In the genomic region with DNA sequence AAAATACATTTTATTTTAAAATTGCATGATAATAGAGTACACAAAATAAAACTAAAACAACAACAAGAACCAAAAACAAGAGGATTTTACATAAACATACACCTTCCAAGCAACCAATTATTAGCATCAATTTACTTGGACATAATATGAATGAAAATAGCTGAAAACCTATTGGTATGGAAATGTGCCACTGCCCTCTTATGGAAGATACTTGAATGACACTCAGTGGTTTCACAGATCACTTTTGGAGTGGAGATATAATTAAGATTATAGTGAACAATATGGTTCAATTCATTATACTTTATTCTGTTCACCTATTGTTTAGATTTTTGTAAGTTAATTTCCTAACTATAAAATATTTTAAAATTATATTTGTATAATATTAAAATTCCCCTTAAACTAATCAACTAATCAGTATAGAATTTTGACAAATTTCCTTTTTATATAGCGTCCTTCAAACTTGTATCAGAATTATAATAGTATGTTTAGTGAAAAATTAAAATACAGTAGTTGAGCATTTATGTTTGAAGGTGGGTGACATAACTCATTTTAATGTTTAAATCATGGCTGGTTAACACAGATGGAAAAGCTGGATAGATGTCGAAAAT, we compare ENCODE assay signal across 7 cellular contexts.
DNase-seq lines count a peak whose midpoint lies in the region; TF ChIP-seq lines count a peak whose summit lies in the region.

No MANE protein-coding gene starts in this region.

- no peaks in the 10 kb centered on the region for H3F3A ChIP-seq in GM23248 (ENCODE audit: insufficient read depth)

- H3K4me3 ChIP-seq in GM06990 (replicated peaks; ENCODE audit: low read depth, low read length) (no peak overlapping the region), GM23248 (no peak overlapping the region), Karpas-422 (ENCODE audit: low read length) (no peak overlapping the region)
- H3K4me3 ChIP-seq in effector memory CD4-positive, alpha-beta T cell (ENCODE audit: insufficient read depth, low read depth, low read length, poor library complexity, severe bottlenecking) = no peak overlapping the region

- in situ Hi-C loops in GM23248 (cut with MboI) = loop anchor here (10.0 to 25.0 kb wide), 5 partner anchors 230 to 1830 kb away; no protein-coding TSS in a partner anchor

- H3K9me3 ChIP-seq in GM23248 (ENCODE audit: low read depth) (no peaks in the 10 kb centered on the region), Karpas-422 (ENCODE audit: low read length) (no peaks in the 10 kb centered on the region)
- H3K9me3 ChIP-seq in effector memory CD4-positive, alpha-beta T cell (ENCODE audit: control insufficient read depth, low read length) = no peaks in the 10 kb centered on the region

- no peaks in the 10 kb centered on the region for H3K9me2 ChIP-seq in GM23248 (ENCODE audit: insufficient read depth)
- H3K9me2 ChIP-seq in Karpas-422 (replicated peaks; ENCODE audit: insufficient read depth, low read length) = no peaks in the 10 kb centered on the region

- H3K4me2 ChIP-seq in GM23248 (ENCODE audit: unreplicated experiment) (no peak overlapping the region), Karpas-422 (ENCODE audit: low read depth, low read length, poor library complexity, severe bottlenecking) (no peak overlapping the region)

- no peaks in the 10 kb centered on the region for H3K27me3 ChIP-seq in GM06990 (replicated peaks; ENCODE audit: control insufficient read depth, insufficient read depth, low read length)
- H3K27me3 ChIP-seq in GM23248 (replicated peaks; ENCODE audit: insufficient read depth) = no peaks in the 10 kb centered on the region
- no peaks in the 10 kb centered on the region for H3K27me3 ChIP-seq in Karpas-422 (ENCODE audit: low read length)
- no peaks in the 10 kb centered on the region for H3K27me3 ChIP-seq in effector memory CD4-positive, alpha-beta T cell (replicated peaks; ENCODE audit: control insufficient read depth, insufficient read depth, low read length, poor library complexity, severe bottlenecking)

- H3K4me1 ChIP-seq in GM23248 (ENCODE audit: insufficient read depth) (peaks cover 8% of the 10 kb centered on the region; the same call in 1 of the 2 replicates), Karpas-422 (ENCODE audit: low read length) (no peaks in the 10 kb centered on the region)
- no peaks in the 10 kb centered on the region for H3K4me1 ChIP-seq in effector memory CD4-positive, alpha-beta T cell (ENCODE audit: control insufficient read depth, insufficient read depth, low read length, poor library complexity, severe bottlenecking)

- H4K20me1 ChIP-seq in GM23248 (ENCODE audit: insufficient read depth) (no peaks in the 10 kb centered on the region), Karpas-422 (ENCODE audit: insufficient read depth, low read depth, low read length) (no peaks in the 10 kb centered on the region)

- 96 to 97% methylated on average over 2 of the region's 2 CpGs for WGBS in GM23248 (ENCODE audit: low coverage in 1 of 2, low lambda C conversion rate in 2 of 2, missing lambda C conversion rate in 2 of 2), 2 experiments

- DNase-seq in GM06990 (ENCODE audit: extremely low read depth, insufficient read length) = no peak
- peak; percentile 74 for DNase-seq in GM23248
- peak; percentile 75 for DNase-seq in Karpas-422
- peak; percentile 42 for DNase-seq in RPMI8226
- DNase-seq in fibroblast of gingiva (ENCODE audit: low read depth) = peak; percentile 48
- DNase-seq in renal cortical epithelial cell (ENCODE audit: low read depth) = peak; percentile 52
- DNase-seq in effector memory CD4-positive, alpha-beta T cell = no peak

- H2AFZ ChIP-seq in GM23248 (no peak overlapping the region), Karpas-422 (ENCODE audit: low read length) (no peak overlapping the region)

- H3K27ac ChIP-seq in GM23248 (no peak overlapping the region), Karpas-422 (ENCODE audit: low read length) (no peak overlapping the region)
- no peak overlapping the region for H3K27ac ChIP-seq in effector memory CD4-positive, alpha-beta T cell (ENCODE audit: insufficient read depth, low read length, poor library complexity, severe bottlenecking)

- H3K36me3 ChIP-seq in GM06990 (ENCODE audit: control insufficient read depth, insufficient read depth, low read length) (no peaks in the 10 kb centered on the region), GM23248 (ENCODE audit: low read depth) (no peaks in the 10 kb centered on the region), Karpas-422 (ENCODE audit: insufficient read depth, low read length) (no peaks in the 10 kb centered on the region)
- H3K36me3 ChIP-seq in effector memory CD4-positive, alpha-beta T cell (ENCODE audit: control insufficient read depth, insufficient read depth, low read length) = no peaks in the 10 kb centered on the region

- TF ChIP-seq CTCF in GM06990 (IDR thresholded peaks at IDR 0.05; ENCODE audit: insufficient read depth, low read length, poor library complexity, severe bottlenecking) = peak; percentile 58

- H3K9ac ChIP-seq in GM23248 (no peak overlapping the region), Karpas-422 (ENCODE audit: low read length) (no peak overlapping the region)

- H3K79me2 ChIP-seq in GM23248 (ENCODE audit: insufficient read depth) = no peaks in the 10 kb centered on the region
- H3K79me2 ChIP-seq in Karpas-422 (ENCODE audit: low read length) = no peaks in the 10 kb centered on the region

Comparison
In these comparisons a context has a peak if more than half of its experiments do, and no peak if none do; other contexts are left out.
1. DNase-seq: peak in GM23248 (single experiment), Karpas-422 (single experiment), RPMI8226 (single experiment), fibroblast of gingiva (single experiment) and renal cortical epithelial cell (single experiment); none in GM06990 (single experiment) and effector memory CD4-positive, alpha-beta T cell (0 of 3).